Comparison of ENCODE assay signal across 1 cellular context in genomic region chr17:78381601-78382168, GRCh38.
TF ChIP-seq lines count a peak whose summit lies in the region.

No MANE protein-coding gene starts in this region.

TF ChIP-seq in GM12878, 131 proteins besides CTCF, POLR2A, EP300 and RAD21 (continued from another document):
- TF ChIP-seq ELK1 (IDR thresholded peaks at IDR 0.05; ENCODE audit: low read depth, low read length) (no peak), IKZF1 (conservative IDR thresholded peaks at IDR 0.05) (0 out of 2 replicates have a peak, but pooled peaks have one; percentile 15), CBX5 (IDR thresholded peaks at IDR 0.05; ENCODE audit: low read depth) (no peak), BACH1 (IDR thresholded peaks at IDR 0.05; ENCODE audit: borderline replicate concordance) (no peak), RFX5 (IDR thresholded peaks at IDR 0.05; ENCODE audit: low read depth, low read length) (no peak), SPI1 (IDR thresholded peaks at IDR 0.05; ENCODE audit: borderline replicate concordance, insufficient read depth, low read depth, low read length) (no peak), REST (IDR thresholded peaks at IDR 0.05; ENCODE audit: low read depth, low read length) (peak; percentile 84), KDM1A (IDR thresholded peaks at IDR 0.05; ENCODE audit: borderline replicate concordance) (no peak), IKZF2 (IDR thresholded peaks at IDR 0.05) (0 out of 4 replicates have a peak, but pooled peaks of 1 of the 2 experiments have one; percentile 13), SKIL (IDR thresholded peaks at IDR 0.05; ENCODE audit: low read depth, poor library complexity, severe bottlenecking) (peak; percentile 41), ATF3 (IDR thresholded peaks at IDR 0.05; ENCODE audit: borderline replicate concordance, extremely low read depth, low read depth, low read length) (no peak), MYC (IDR thresholded peaks at IDR 0.05; ENCODE audit: insufficient read depth, insufficient read length, insufficient replicate concordance, low read length, severe bottlenecking) (no peak), NKRF (conservative IDR thresholded peaks at IDR 0.05) (0 out of 2 replicates have a peak, but pooled peaks have one; percentile 22), ZNF687 (IDR thresholded peaks at IDR 0.05) (no peak), ESRRA (IDR thresholded peaks at IDR 0.05; ENCODE audit: low read length) (no peak), PAX5 (IDR thresholded peaks at IDR 0.05; ENCODE audit: borderline replicate concordance, low read depth, low read length) (no peak), ATF2 (IDR thresholded peaks at IDR 0.05; ENCODE audit: low read length) (no peak), JUNB (IDR thresholded peaks at IDR 0.05) (no peak), PAX8 (IDR thresholded peaks at IDR 0.05) (no peak), ZBTB40 (IDR thresholded peaks at IDR 0.05; ENCODE audit: borderline replicate concordance) (peak; percentile 17; the same call in 1 of the 2 replicates), STAT3 (IDR thresholded peaks at IDR 0.05; ENCODE audit: low read depth, low read length) (no peak), NFIC (IDR thresholded peaks at IDR 0.05; ENCODE audit: low read depth, low read length) (no peak), KAT2A (conservative IDR thresholded peaks at IDR 0.05; ENCODE audit: control insufficient read depth, low read depth, low read length) (no peak), KLF5 (IDR thresholded peaks at IDR 0.05; ENCODE audit: partially characterized antibody) (no peak), FOXM1 (IDR thresholded peaks at IDR 0.05; ENCODE audit: low read depth, low read length) (no peak), TAF1 (IDR thresholded peaks at IDR 0.05; ENCODE audit: borderline replicate concordance, low read depth, low read length) (no peak), YY1 (IDR thresholded peaks at IDR 0.05; ENCODE audit: low read depth, low read length) (peak; percentile 52; the same call in 1 of the 2 replicates), MXI1 (IDR thresholded peaks at IDR 0.05; ENCODE audit: low read depth, low read length) (no peak), ZSCAN29 (IDR thresholded peaks at IDR 0.05) (no peak), LARP7 (IDR thresholded peaks at IDR 0.05) (no peak), NBN (IDR thresholded peaks at IDR 0.05) (0 out of 2 replicates have a peak, but pooled peaks have one; percentile 18), RCOR1 (conservative IDR thresholded peaks at IDR 0.05; ENCODE audit: low read depth, low read length) (no peak)
